1 cellular context compared by ENCODE assay signal in genomic region chr6:157531169-157531985, GRCh38.
TF ChIP-seq lines count a peak whose summit lies in the region.

No MANE protein-coding gene starts in this region.

TF ChIP-seq in HepG2, 621 proteins besides CTCF, POLR2A, EP300 and RAD21 (continued from another document and continues in another):
- TF ChIP-seq ZNF318 (CRISPR knock-in tag; IDR thresholded peaks at IDR 0.05), result peak; percentile 29
- TF ChIP-seq UBTF (CRISPR knock-in tag; IDR thresholded peaks at IDR 0.05), result peak; percentile 82
- no peak for TF ChIP-seq CENPBD1 (CRISPR knock-in tag; IDR thresholded peaks at IDR 0.05; ENCODE audit: borderline replicate concordance, low read depth)
- TF ChIP-seq ARHGAP35 (CRISPR knock-in tag; IDR thresholded peaks at IDR 0.05; ENCODE audit: borderline replicate concordance), result no peak; the same call in none of the 2 replicates
- TF ChIP-seq ZNF205 (CRISPR knock-in tag; IDR thresholded peaks at IDR 0.05), result peak; percentile 97
- peak; percentile 98 for TF ChIP-seq HOXD1 (CRISPR knock-in tag; IDR thresholded peaks at IDR 0.05)
- 0 out of 2 replicates have a peak, but pooled peaks have one; percentile 34 for TF ChIP-seq ZSCAN30 (CRISPR knock-in tag; IDR thresholded peaks at IDR 0.05)
- no peak for TF ChIP-seq HNRNPK (IDR thresholded peaks at IDR 0.05; ENCODE audit: low read depth, low read length, poor library complexity, severe bottlenecking)
- TF ChIP-seq KLF6 (CRISPR knock-in tag; IDR thresholded peaks at IDR 0.05), result peak; percentile 82
- peak; percentile 76; the same call in 1 of the 2 replicates for TF ChIP-seq RFXANK (CRISPR knock-in tag; IDR thresholded peaks at IDR 0.05)
- peak; percentile 93 for TF ChIP-seq HINFP (CRISPR knock-in tag; IDR thresholded peaks at IDR 0.05; ENCODE audit: low read depth)
- peak in 1 of 2 experiments; percentile 87; a peak in 2 of 4 replicates for TF ChIP-seq ATF4 (CRISPR knock-in tag; IDR thresholded peaks at IDR 0.05)
- TF ChIP-seq CEBPB (IDR thresholded peaks at IDR 0.05; ENCODE audit: borderline replicate concordance, low read depth, low read length), result no peak
- no peak for TF ChIP-seq SSRP1 (CRISPR knock-in tag; IDR thresholded peaks at IDR 0.05)
- peak; percentile 87 for TF ChIP-seq TGIF2 (CRISPR knock-in tag; IDR thresholded peaks at IDR 0.05)
- TF ChIP-seq MTA3 (CRISPR knock-in tag; IDR thresholded peaks at IDR 0.05), result no peak
- peak; percentile 97 for TF ChIP-seq ZNF264 (CRISPR knock-in tag; IDR thresholded peaks at IDR 0.05)
- TF ChIP-seq ZNF879 (CRISPR knock-in tag; IDR thresholded peaks at IDR 0.05), result peak; percentile 85; the same call in 1 of the 2 replicates
- TF ChIP-seq SNAPC4 (CRISPR knock-in tag; IDR thresholded peaks at IDR 0.05), result peak; percentile 90
- TF ChIP-seq MAX (IDR thresholded peaks at IDR 0.05), result no peak
- peak; percentile 95 for TF ChIP-seq ESRRA (CRISPR knock-in tag; IDR thresholded peaks at IDR 0.05; ENCODE audit: low read depth)
- peak; percentile 62 for TF ChIP-seq ZNF652 (CRISPR knock-in tag; IDR thresholded peaks at IDR 0.05; ENCODE audit: borderline replicate concordance, low read depth)
- TF ChIP-seq SIX4 (CRISPR knock-in tag; IDR thresholded peaks at IDR 0.05), result peak; percentile 91
- TF ChIP-seq FLYWCH1 (CRISPR knock-in tag; IDR thresholded peaks at IDR 0.05), result peak; percentile 98
- TF ChIP-seq NR1H2 (CRISPR knock-in tag; IDR thresholded peaks at IDR 0.05; ENCODE audit: borderline replicate concordance, low read depth), result peak; percentile 78; the same call in 1 of the 2 replicates
- TF ChIP-seq ZNF563 (CRISPR knock-in tag; IDR thresholded peaks at IDR 0.05), result peak; percentile 96
- peak; percentile 37; the same call in 1 of the 2 replicates for TF ChIP-seq ZNF34 (CRISPR knock-in tag; IDR thresholded peaks at IDR 0.05; ENCODE audit: borderline replicate concordance)
- TF ChIP-seq ZBTB42 (CRISPR knock-in tag; IDR thresholded peaks at IDR 0.05), result peak; percentile 95
- peak; percentile 96 for TF ChIP-seq PTBP1 (IDR thresholded peaks at IDR 0.05; ENCODE audit: low read depth, low read length, poor library complexity, severe bottlenecking)
- TF ChIP-seq ZNF383 (CRISPR knock-in tag; IDR thresholded peaks at IDR 0.05; ENCODE audit: borderline replicate concordance), result peak; percentile 74; the same call in 1 of the 2 replicates
- TF ChIP-seq HOXA3 (CRISPR knock-in tag; IDR thresholded peaks at IDR 0.05), result peak; percentile 97
- peak; percentile 91; the same call in 1 of the 2 replicates for TF ChIP-seq BRF2 (CRISPR knock-in tag; IDR thresholded peaks at IDR 0.05)
- TF ChIP-seq RXRA (CRISPR knock-in tag; IDR thresholded peaks at IDR 0.05), result peak; percentile 99
- TF ChIP-seq SRSF9 (IDR thresholded peaks at IDR 0.05; ENCODE audit: borderline replicate concordance, insufficient read depth, low read depth, low read length, poor library complexity, severe bottlenecking), result no peak
